ENCODE assay signal across 9 cellular contexts in the genomic region with DNA sequence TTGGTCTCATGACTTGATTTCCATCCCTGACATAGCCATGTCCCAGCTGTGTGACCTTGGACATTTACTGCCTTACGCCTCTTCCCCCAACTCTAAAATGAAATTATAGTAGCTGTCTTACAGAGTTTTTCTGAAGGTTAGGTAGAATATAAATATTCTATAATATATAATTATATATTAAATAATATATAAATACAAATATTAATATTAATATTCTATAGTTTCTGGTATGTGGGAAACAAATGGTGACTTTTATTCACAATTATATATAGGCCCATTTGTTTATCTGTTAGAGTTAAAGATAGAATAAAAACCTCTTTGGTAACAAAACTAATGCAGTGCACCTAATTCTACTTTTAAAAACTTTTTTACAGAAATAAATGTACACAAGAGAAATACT. TPM values are rescaled to one million over a fixed set of nuclear protein-coding genes. Genes with fewer than 3 reads are reported as not detected.
DNase-seq lines count a peak whose midpoint lies in the region; ATAC-seq, FAIRE-seq and TF ChIP-seq lines count a peak whose summit lies in the region.
"Had no signal": no experiment of that assay in that cellular context is flagged by ENCODE, and none has a peak within 500 bp of the region (broad histone marks: within the 10 kb centered on the region; RNA-seq: fewer than 3 reads in every experiment).

No MANE protein-coding gene starts in this region.

- no peaks in the 10 kb centered on the region for H3K9me3 Mint-ChIP-seq in nephron progenitor cell

- TF ChIP-seq POLR2A in GM12878 (IDR thresholded peaks at IDR 0.05; ENCODE audit: low read depth, low read length) (no peak), testis (IDR thresholded peaks at IDR 0.05) (no peak)

- H3K9me3 ChIP-seq in Karpas-422 (ENCODE audit: low read length) = no peaks in the 10 kb centered on the region
- H3K9me3 ChIP-seq in GM12878 (replicated peaks; ENCODE audit: control insufficient read depth, insufficient read depth, low read length) = no peaks in the 10 kb centered on the region
- H3K9me3 ChIP-seq in left lung = no peaks in the 10 kb centered on the region
- H3K9me3 ChIP-seq in testis = no peaks in the 10 kb centered on the region

- peaks cover 64% of the 10 kb centered on the region for H3K79me2 ChIP-seq in Karpas-422 (ENCODE audit: low read length)
- H3K79me2 ChIP-seq in GM12878 (ENCODE audit: control insufficient read depth, insufficient read depth, low read length) = peaks cover 28% of the 10 kb centered on the region

- peaks cover 35% of the 10 kb centered on the region for H3K36me3 ChIP-seq in Karpas-422 (ENCODE audit: insufficient read depth, low read length)
- H3K36me3 ChIP-seq in GM12878 (ENCODE audit: control insufficient read depth in 2 of 2, insufficient read depth in 2 of 2, low read length in 1 of 2) = peaks cover 0 to 3% of the 10 kb centered on the region in 2 experiments; a peak in 1 of 4 replicates
- peaks cover 0 to 20% of the 10 kb centered on the region in 2 donors for H3K36me3 ChIP-seq in left lung
- no peaks in the 10 kb centered on the region for H3K36me3 ChIP-seq in testis (ENCODE audit: low read depth, missing control alignments)

- H3K27me3 ChIP-seq in Karpas-422 (ENCODE audit: low read length) = no peaks in the 10 kb centered on the region
- no peaks in the 10 kb centered on the region for H3K27me3 ChIP-seq in GM12878 (replicated peaks in 1 of 2; ENCODE audit: control insufficient read depth in 2 of 2, insufficient read depth in 2 of 2, low read length in 1 of 2)
- H3K27me3 ChIP-seq in left lung = no peaks in the 10 kb centered on the region
- H3K27me3 ChIP-seq in testis = no peaks in the 10 kb centered on the region

- H4K20me1 ChIP-seq in Karpas-422 (ENCODE audit: insufficient read depth, low read depth, low read length) = no peaks in the 10 kb centered on the region
- H4K20me1 ChIP-seq in GM12878 (ENCODE audit: control insufficient read depth, insufficient read depth) = no peaks in the 10 kb centered on the region

- TF ChIP-seq EP300 in GM12878 (IDR thresholded peaks at IDR 0.05; ENCODE audit: borderline replicate concordance in 1 of 2, control insufficient read depth in 1 of 2, low read depth in 2 of 2, low read length in 2 of 2) = no peak

- BruUV-seq in GM12878 (replicated peaks; lab: Mats Ljungman, UMichigan) = no TSS peak

- no peaks in the 10 kb centered on the region for H3K9me2 ChIP-seq in Karpas-422 (replicated peaks; ENCODE audit: insufficient read depth, low read length)

- no peak for TF ChIP-seq CTCF in GM12878 (IDR thresholded peaks at IDR 0.05 in 2 of 3, conservative IDR thresholded peaks at IDR 0.05 in 1 of 3; ENCODE audit: control insufficient read depth in 2 of 3, extremely low read depth in 1 of 3, insufficient read depth in 1 of 3, low read depth in 3 of 3, low read length in 3 of 3)
- TF ChIP-seq CTCF in nephron progenitor cell (IDR thresholded peaks at IDR 0.05) = no peak
- no peak for TF ChIP-seq CTCF in left lung (IDR thresholded peaks at IDR 0.05)
- TF ChIP-seq CTCF in testis (IDR thresholded peaks at IDR 0.05) = no peak

- H3K4me1 ChIP-seq in Karpas-422 (ENCODE audit: low read length) (peaks cover 34% of the 10 kb centered on the region), GM12878 (ENCODE audit: control insufficient read depth, insufficient read depth, low read length) (peaks cover 1% of the 10 kb centered on the region), left lung (peaks cover 0 to 20% of the 10 kb centered on the region in 2 donors), testis (no peaks in the 10 kb centered on the region)

- WGBS in GM12878 (ENCODE audit: insufficient coverage, insufficient replicate concordance, low lambda C conversion rate, missing lambda C conversion rate) = 57% methylated on average over 1 of the region's 1 CpG
- 73 to 93% methylated on average over 1 of the region's 1 CpG for WGBS in testis, 2 donors

- TF ChIP-seq RAD21 in GM12878 (IDR thresholded peaks at IDR 0.05; ENCODE audit: insufficient read depth, low read depth, low read length) = no peak

- H3K27me3 Mint-ChIP-seq in nephron progenitor cell (ENCODE audit: low read depth, poor library complexity) = peaks cover 4% of the 10 kb centered on the region

- no peak for ATAC-seq in GM12878
- no peak for ATAC-seq in left lung
- ATAC-seq: activated CD4-positive, CD25-positive, alpha-beta regulatory T cell treated with anti-CD3 and anti-CD28 coated beads, Interleukin-2, amount 50 U/mL, for 24 hours had no signal

- SMC1A ChIA-PET in GM12878 (lab: Charles Lee; ENCODE audit: uncharacterized antibody, unreplicated experiment) = interaction anchor here (0.9 to 4.1 kb wide), 12 partner anchors 9 to 471 kb away, joined by 3 to 25 read pairs (median 4); no protein-coding TSS in a partner anchor

- no peak overlapping the region for H2AFZ ChIP-seq in Karpas-422 (ENCODE audit: low read length)
- H2AFZ ChIP-seq in GM12878 (ENCODE audit: control insufficient read depth, low read depth, low read length) = peak overlapping the region; percentile 39

- H3K27ac ChIP-seq in Karpas-422 (ENCODE audit: low read length) (peak overlapping the region; percentile 80; the same call in 1 of the 2 replicates), GM12878 (ENCODE audit: control insufficient read depth, insufficient read depth) (0 out of 2 replicates have a peak overlapping the region, but pooled peaks have one; percentile 21), left lung (no peak overlapping the region), testis (no peak overlapping the region)

- intact Hi-C loops in GM12878 (cut with micrococcal nuclease; ENCODE audit: unreplicated experiment) (loop anchor here (5.0 to 10.0 kb wide), 5 partner anchors 137 to 570 kb away; a partner anchor contains a TSS), left lung (cut with DNase I) (no loop called here), testis (cut with DNase I; ENCODE audit: low total_unique reads) (no loop called here)

- POLR2A ChIA-PET in GM12878 (lab: Charles Lee) = interaction anchor here (0.9 kb wide), 1 partner anchor 36 kb away, joined by 5 read pairs; no protein-coding TSS in a partner anchor

- H3K9ac ChIP-seq in Karpas-422 (ENCODE audit: low read length) (peak overlapping the region; percentile 84), GM12878 (ENCODE audit: control insufficient read depth, insufficient read depth, low read length) (peak overlapping the region; percentile 97; the same call in 1 of the 2 replicates)

- no peak for FAIRE-seq in GM12878 (lab: Jason Lieb, UNC)

- peaks cover 51% of the 10 kb centered on the region for H3K4me1 Mint-ChIP-seq in nephron progenitor cell

- peak overlapping the region; percentile 99 for H3K4me3 ChIP-seq in Karpas-422 (ENCODE audit: low read length)
- peak overlapping the region; percentile 65 for H3K4me3 ChIP-seq in GM12878
- no peak overlapping the region for H3K4me3 ChIP-seq in left lung
- no peak overlapping the region for H3K4me3 ChIP-seq in testis

- peak; percentile 1 for DNase-seq in NCI-H510A treated with DMSO at 0.1 percent for 48 hours (lab: John Stamatoyannopoulos, UW)
- DNase-seq in NCI-H510A (lab: John Stamatoyannopoulos, UW) = no peak
- DNase-seq in Karpas-422 = no peak
- no peak for DNase-seq in GM12878 (ENCODE audit: low read depth, low spot score)
- DNase-seq in nephron progenitor cell = no peak
- DNase-seq in left lung = no peak
- no peak for DNase-seq in testis
- no peak for DNase-seq in MV-4-11 (lab: John Stamatoyannopoulos, UW)

- peak overlapping the region; percentile 91 for H3K4me2 ChIP-seq in Karpas-422 (ENCODE audit: low read depth, low read length, poor library complexity, severe bottlenecking)
- peak overlapping the region; percentile 81 for H3K4me2 ChIP-seq in GM12878 (ENCODE audit: control insufficient read depth, insufficient read depth)

- RAD21 ChIA-PET in GM12878 (lab: Charles Lee; ENCODE audit: unreplicated experiment) = interaction anchor here (0.6 to 1.7 kb wide), 6 partner anchors 43 to 199 kb away, joined by 3 to 9 read pairs (median 5); no protein-coding TSS in a partner anchor

- H3K27ac Mint-ChIP-seq in nephron progenitor cell = no peak overlapping the region

- H3K4me3 Mint-ChIP-seq in nephron progenitor cell = peak overlapping the region; percentile 90

- peaks cover 35% of the 10 kb centered on the region for H3K36me3 Mint-ChIP-seq in nephron progenitor cell (ENCODE audit: low read depth)

- in situ Hi-C loops in GM12878 (cut with MboI) = loop anchor here (25.0 kb wide), 1 partner anchor 1822 kb away; a partner anchor contains a TSS

- CTCF ChIA-PET in GM12878 (lab: Yijun Ruan, JAX) = interaction anchor here (1.0 to 2.6 kb wide), 8 partner anchors 12 to 488 kb away, joined by 3 to 13 read pairs (median 4); no protein-coding TSS in a partner anchor

TF ChIP-seq in GM12878, 131 proteins besides CTCF, POLR2A, EP300 and RAD21 (continues in another document):
- no peak for TF ChIP-seq TCF12 (IDR thresholded peaks at IDR 0.05; ENCODE audit: low read depth, low read length)

RNA-seq across cellular contexts. Expression of a gene that starts 1.7 kb away (rescaled TPM):
- 66.8 and 148 TPM in 2 replicates for total RNA-seq in Karpas-422 (2014; rRNA removed; shearing (Covaris generic); ENCODE audit: low replicate concordance)
- 39.6 and 39.8 TPM in 2 replicates for total RNA-seq in GM12878 (2013; cell fraction: nucleolus; rRNA removed)
- 53.8 and 83.5 TPM in 2 replicates for total RNA-seq in GM12878 (2014; rRNA removed)
- 81.9 and 82.3 TPM in 2 replicates for total RNA-seq in GM12878 (2014; rRNA removed; fragmentation: Illumina TruSeq; extraction: Trizol)
- 65.0 and 66.6 TPM in 2 replicates for total RNA-seq in GM12878 (2021)
- 31.7 TPM for polyA plus RNA-seq in GM12878 (2011; ENCODE audit: low read depth)
- 70.8 and 108 TPM in 2 replicates for polyA plus RNA-seq in GM12878 (2011; rRNA removed)
- polyA plus RNA-seq in GM12878 (2011; cell fraction: cytosol; rRNA removed) = 26.0 and 30.7 TPM in 2 replicates
- 19.7 and 22.3 TPM in 2 replicates for polyA plus RNA-seq in GM12878 (2011; cell fraction: nucleus; rRNA removed)
- polyA plus RNA-seq in GM12878 (2012) = 25.0 and 29.8 TPM in 2 replicates
- 72.9 and 95.4 TPM in 2 replicates for polyA plus RNA-seq in GM12878 (2014; fragmentation: Illumina TruSeq; extraction: Trizol)
- polyA plus RNA-seq in GM12878 (2014; fragmentation: Nextera tagmentation; extraction: Ambion mirVana) = 10 to 100 TPM; 49.4 to 59.5 TPM
- 32.7 and 46.2 TPM in 2 replicates for polyA plus RNA-seq in GM12878 (2014; rRNA removed)
- 10 to 100 TPM; 70.8 to 81.4 TPM for polyA plus RNA-seq in GM12878 (2016; fragmentation: Nextera tagmentation; extraction: Ambion mirVana)
- polyA minus RNA-seq in GM12878 (2011; rRNA and poly(A)+ RNA removed) = 33.2 and 61.9 TPM in 2 replicates
- polyA minus RNA-seq in GM12878 (2011; cell fraction: cytosol; rRNA and poly(A)+ RNA removed) = 26.9 and 37.1 TPM in 2 replicates
- polyA minus RNA-seq in GM12878 (2011; cell fraction: nucleus; rRNA and poly(A)+ RNA removed) = 11.8 and 20.9 TPM in 2 replicates
- total RNA-seq in left lung = 10 to 100 TPM; 47.6 to 47.7 TPM
- 10 to 100 TPM; 45.7 to 76.4 TPM for total RNA-seq in testis
- 24.7 TPM for polyA plus RNA-seq in testis (ENCODE audit: insufficient read depth, low read depth, low replicate concordance)

Comparison
In these comparisons a context has a peak if more than half of its experiments do, and no peak if none do; other contexts are left out.
1. H3K27ac ChIP-seq: peak in Karpas-422 (single experiment) and GM12878 (single experiment); none in left lung (0 of 2) and testis (0 of 2).
2. H3K4me3 ChIP-seq: peak in Karpas-422 (single experiment) and GM12878 (single experiment); none in left lung (0 of 2) and testis (0 of 2).